ENCODE assay signal across 14 cellular contexts in the genomic region with DNA sequence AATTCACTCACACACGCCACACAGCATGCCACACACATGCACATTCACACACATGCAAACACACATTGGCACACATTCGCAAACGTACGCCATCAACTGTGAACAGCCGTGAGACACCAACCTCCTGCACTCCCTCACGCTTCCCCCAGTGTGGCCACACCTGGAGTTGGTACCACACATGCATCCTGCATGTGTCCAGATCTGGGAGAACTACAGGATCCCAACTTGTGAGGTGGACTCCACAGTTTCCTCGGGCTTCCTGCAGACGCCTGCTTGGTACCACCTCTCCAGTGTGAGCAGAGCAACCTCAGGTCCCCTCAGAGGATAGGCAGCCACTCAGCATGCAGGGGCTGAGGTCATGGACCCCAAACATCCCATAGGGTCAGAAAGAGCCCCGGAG.
"Had no signal": no experiment of that assay in that cellular context is flagged by ENCODE, and none has a peak within 500 bp of the region (broad histone marks: within the 10 kb centered on the region; RNA-seq: fewer than 3 reads in every experiment).

No MANE protein-coding gene starts in this region.

- H3K27ac Mint-ChIP-seq: dendritic cell treated with granulocyte-macrophage colony-stimulating factor and Interleukin-4, amounts not matched to agents 40 ng/mL and 50 ng/mL, for 4 days; effector memory CD8-positive, alpha-beta T cell had no signal

- H3K27me3 Mint-ChIP-seq: dendritic cell treated with granulocyte-macrophage colony-stimulating factor and Interleukin-4, amounts not matched to agents 40 ng/mL and 50 ng/mL, for 4 days; effector memory CD8-positive, alpha-beta T cell had no signal

- H3K9me3 Mint-ChIP-seq: dendritic cell treated with granulocyte-macrophage colony-stimulating factor and Interleukin-4, amounts not matched to agents 40 ng/mL and 50 ng/mL, for 4 days had no signal

- ATAC-seq: effector memory CD8-positive, alpha-beta T cell; foreskin keratinocyte; gastroesophageal sphincter; left cardiac atrium; left lung; left ventricle myocardium superior; lower lobe of right lung had no signal

- DNase-seq: colonic mucosa; cortex of kidney; effector CD8-positive, alpha-beta T cell; effector memory CD8-positive, alpha-beta T cell; foreskin keratinocyte; hippocampal formation; left cardiac atrium; left lung; left ventricle myocardium superior; lower lobe of right lung; mesenchymal stem cell; midbrain had no signal

- H3K4me3 Mint-ChIP-seq: dendritic cell treated with granulocyte-macrophage colony-stimulating factor and Interleukin-4, amounts not matched to agents 40 ng/mL and 50 ng/mL, for 4 days; effector memory CD8-positive, alpha-beta T cell had no signal
